ENCODE assay signal across 14 cellular contexts in the genomic region with DNA sequence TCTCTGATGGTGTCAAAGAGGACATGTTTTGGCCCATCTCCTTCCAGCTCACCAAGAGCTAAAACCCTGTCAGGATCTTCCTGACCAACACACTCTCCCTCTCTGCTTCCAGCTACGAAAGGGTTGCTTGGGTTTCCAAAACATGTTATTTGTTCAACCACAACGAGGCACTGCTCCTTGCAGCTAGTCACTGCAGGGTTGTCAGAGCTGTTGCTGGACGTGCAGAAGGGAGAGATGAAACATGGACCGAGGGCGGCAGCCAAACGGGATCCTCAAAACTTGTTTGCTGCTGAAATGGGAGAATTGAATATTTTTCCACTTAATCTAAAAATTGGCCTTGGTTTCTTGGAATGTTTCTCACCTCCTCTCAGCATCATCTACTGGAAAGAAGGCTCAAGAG.
"Had no signal": no experiment of that assay in that cellular context is flagged by ENCODE, and none has a peak within 500 bp of the region (broad histone marks: within the 10 kb centered on the region; RNA-seq: fewer than 3 reads in every experiment).

No MANE protein-coding gene starts in this region.

- H3K36me3 ChIP-seq: stomach, uterus had no signal

- H3K4me3 Mint-ChIP-seq: activated naive CD8-positive, alpha-beta T cell treated with anti-CD3 and anti-CD28 coated beads, Interleukin-2, amount 50 U/mL, for 24 hours; natural killer cell treated with Interleukin-12 subunit alpha and Interleukin-12 subunit beta and Interleukin-15 and Interleukin-18, amount 100 ng/mL, for 72 hours had no signal

- DNase-seq: activated CD4-positive, alpha-beta T cell treated with anti-CD3 and anti-CD28 coated beads for 48 hours; activated CD8-positive, alpha-beta memory T cell treated with anti-CD3 and anti-CD28 coated beads for 24 hours; activated naive CD4-positive, alpha-beta T cell treated with Interleukin-2 at 50 U/mL for 16 hours; activated naive CD8-positive, alpha-beta T cell treated with anti-CD3 and anti-CD28 coated beads, Interleukin-2, amount 50 U/mL, for 24 hours; dermis blood vessel endothelial cell; glutamatergic neuron; retina; stimulated activated CD4-positive, alpha-beta T cell treated with anti-CD3 and anti-CD28 coated beads, Interleukin-4, amount 100 ng/mL, for 4 hours; stomach; T-helper 9 cell; uterus had no signal

- H3K4me3 ChIP-seq: skin epidermis, stomach, uterus had no signal

- H3K27ac Mint-ChIP-seq: activated naive CD8-positive, alpha-beta T cell treated with anti-CD3 and anti-CD28 coated beads, Interleukin-2, amount 50 U/mL, for 24 hours; natural killer cell treated with Interleukin-12 subunit alpha and Interleukin-12 subunit beta and Interleukin-15 and Interleukin-18, amount 100 ng/mL, for 72 hours had no signal

- H3K36me3 Mint-ChIP-seq: natural killer cell treated with Interleukin-12 subunit alpha and Interleukin-12 subunit beta and Interleukin-15 and Interleukin-18, amount 100 ng/mL, for 72 hours had no signal

- H3K9me3 ChIP-seq: stomach, uterus had no signal

- H3K4me1 ChIP-seq: uterus had no signal

- FAIRE-seq: astrocyte had no signal

- H3K9me3 Mint-ChIP-seq: activated naive CD8-positive, alpha-beta T cell treated with anti-CD3 and anti-CD28 coated beads, Interleukin-2, amount 50 U/mL, for 24 hours; natural killer cell treated with Interleukin-12 subunit alpha and Interleukin-12 subunit beta and Interleukin-15 and Interleukin-18, amount 100 ng/mL, for 72 hours had no signal

- H3K27me3 Mint-ChIP-seq: activated naive CD8-positive, alpha-beta T cell treated with anti-CD3 and anti-CD28 coated beads, Interleukin-2, amount 50 U/mL, for 24 hours had no signal

- H3K27ac ChIP-seq: skin epidermis, stomach, uterus had no signal

- ATAC-seq: activated naive CD8-positive, alpha-beta T cell treated with anti-CD3 and anti-CD28 coated beads, Interleukin-2, amount 50 U/mL, for 24 hours; natural killer cell treated with Interleukin-12 subunit alpha and Interleukin-12 subunit beta and Interleukin-15 and Interleukin-18, amount 100 ng/mL, for 72 hours had no signal

- H3K27me3 ChIP-seq: stomach, uterus had no signal
